In the genomic region with DNA sequence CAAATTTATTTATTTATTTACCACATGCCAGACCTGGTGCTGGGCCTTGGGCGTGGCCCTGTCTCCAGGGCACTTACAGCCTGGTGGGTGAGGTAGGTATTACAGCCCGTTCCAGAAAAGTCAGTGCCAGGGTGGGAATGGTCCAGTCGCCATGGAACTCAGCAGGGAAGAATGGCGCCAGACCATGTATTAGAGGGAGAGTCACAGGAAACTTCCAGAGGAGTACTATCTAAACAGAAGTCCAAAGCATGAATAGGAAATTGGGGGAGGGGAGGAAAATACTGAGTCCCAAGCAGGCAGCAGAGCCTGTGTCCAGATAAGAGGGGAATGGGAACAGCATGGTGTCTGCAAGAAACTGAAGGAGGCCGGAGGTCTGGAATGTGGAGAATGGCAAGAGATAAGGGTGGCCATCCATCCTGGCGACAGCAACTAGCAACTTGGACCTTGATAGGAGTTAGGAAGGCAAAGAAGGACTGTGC, we compare ENCODE assay signal across 1 cellular context.
TF ChIP-seq lines count a peak whose summit lies in the region.

No MANE protein-coding gene starts in this region.

TF ChIP-seq in IMR-90, 13 proteins besides CTCF, POLR2A, EP300 and RAD21:
- TF ChIP-seq CHD1 (IDR thresholded peaks at IDR 0.05; ENCODE audit: low read depth, low read length) (no peak), MAFK (IDR thresholded peaks at IDR 0.05; ENCODE audit: low read depth, low read length) (no peak), BHLHE40 (IDR thresholded peaks at IDR 0.05; ENCODE audit: low read depth, low read length) (no peak)
TF ChIP-seq in IMR-90: peak in this region for 0.
